ENCODE assay signal across 11 cellular contexts in genomic region chr4:189090174-189090814, GRCh38.
DNase-seq lines count a peak whose midpoint lies in the region; TF ChIP-seq lines count a peak whose summit lies in the region.
"Had no signal": no experiment of that assay in that cellular context is flagged by ENCODE, and none has a peak within 500 bp of the region (broad histone marks: within the 10 kb centered on the region; RNA-seq: fewer than 3 reads in every experiment).

No MANE protein-coding gene starts in this region.

- intact Hi-C loops in dorsolateral prefrontal cortex (cut with DNase I) = no loop called here
- intact Hi-C loops in activated T-helper 1 cell treated with anti-CD3 and anti-CD28 coated beads, Interleukin-12 subunit alpha, Interleukin-12 subunit beta, Interleukin-2, Interleukin-4 antibody, amounts not matched to agents 30 ng/mL and 10 ng/mL and 1 ng/mL, durations not matched to agents 14 hours and 24 hours and 36 hours (cut with micrococcal nuclease) = no loop called here

- no peaks in the 10 kb centered on the region for H3K36me3 Mint-ChIP-seq in glutamatergic neuron (ENCODE audit: unreplicated experiment)
- H3K36me3 Mint-ChIP-seq in activated CD4-positive, alpha-beta T cell treated with anti-CD3 and anti-CD28 coated beads, Interleukin-2, amount 10 ng/mL, durations not matched to agents 7 days and 5 days (ENCODE audit: low read depth) = no peaks in the 10 kb centered on the region
- H3K36me3 Mint-ChIP-seq in activated T-helper 1 cell treated with anti-CD3 and anti-CD28 coated beads, Interleukin-12 subunit alpha, Interleukin-12 subunit beta, Interleukin-2, Interleukin-4 antibody, amounts not matched to agents 30 ng/mL and 10 ng/mL and 1 ng/mL, durations not matched to agents 14 hours and 24 hours and 36 hours (ENCODE audit: low read depth) = no peaks in the 10 kb centered on the region

- POLR2A ChIA-PET in activated CD4-positive, alpha-beta T cell treated with anti-CD3 and anti-CD28 coated beads, Interleukin-2, amount 10 ng/mL, durations not matched to agents 7 days and 5 days (lab: Charles Lee) = no interaction called here

- H3K4me3 Mint-ChIP-seq in glutamatergic neuron (ENCODE audit: unreplicated experiment) = no peak overlapping the region
- no peak overlapping the region for H3K4me3 Mint-ChIP-seq in activated CD4-positive, alpha-beta T cell treated with anti-CD3 and anti-CD28 coated beads, Interleukin-2, amount 10 ng/mL, durations not matched to agents 7 days and 5 days
- no peak overlapping the region for H3K4me3 Mint-ChIP-seq in activated T-helper 1 cell treated with anti-CD3 and anti-CD28 coated beads, Interleukin-12 subunit alpha, Interleukin-12 subunit beta, Interleukin-2, Interleukin-4 antibody, amounts not matched to agents 30 ng/mL and 10 ng/mL and 1 ng/mL, durations not matched to agents 14 hours and 24 hours and 36 hours

- H3K4me3 ChIP-seq in H7 (ENCODE audit: insufficient read depth, low read depth, low read length) = no peak overlapping the region
- no peak overlapping the region for H3K4me3 ChIP-seq in dorsolateral prefrontal cortex
- H3K4me3 ChIP-seq: right atrium auricular region, thoracic aorta had no signal

- no peaks in the 10 kb centered on the region for H3K4me1 Mint-ChIP-seq in glutamatergic neuron (ENCODE audit: low read depth, unreplicated experiment)
- H3K4me1 Mint-ChIP-seq in activated CD4-positive, alpha-beta T cell treated with anti-CD3 and anti-CD28 coated beads, Interleukin-2, amount 10 ng/mL, durations not matched to agents 7 days and 5 days = no peaks in the 10 kb centered on the region
- no peaks in the 10 kb centered on the region for H3K4me1 Mint-ChIP-seq in activated T-helper 1 cell treated with anti-CD3 and anti-CD28 coated beads, Interleukin-12 subunit alpha, Interleukin-12 subunit beta, Interleukin-2, Interleukin-4 antibody, amounts not matched to agents 30 ng/mL and 10 ng/mL and 1 ng/mL, durations not matched to agents 14 hours and 24 hours and 36 hours (ENCODE audit: low read depth)

- TF ChIP-seq CTCF in glutamatergic neuron (IDR thresholded peaks at IDR 0.05; ENCODE audit: partially characterized antibody, unreplicated experiment) (peak; percentile 44), dorsolateral prefrontal cortex (IDR thresholded peaks at IDR 0.05 in 54 of 56, conservative IDR thresholded peaks at IDR 0.05 in 2 of 56; ENCODE audit: low read depth in 1 of 56, partially characterized antibody in 56 of 56) (peak in 23 of 56 donors; percentile 7 to 50 (median 24))

- CTCF ChIA-PET in activated CD4-positive, alpha-beta T cell treated with anti-CD3 and anti-CD28 coated beads, Interleukin-2, amount 10 ng/mL, durations not matched to agents 7 days and 5 days (lab: Charles Lee) = no interaction called here

- no peak overlapping the region for H3K27ac Mint-ChIP-seq in glutamatergic neuron (ENCODE audit: unreplicated experiment)
- no peak overlapping the region for H3K27ac Mint-ChIP-seq in activated CD4-positive, alpha-beta T cell treated with anti-CD3 and anti-CD28 coated beads, Interleukin-2, amount 10 ng/mL, durations not matched to agents 7 days and 5 days
- H3K27ac Mint-ChIP-seq in activated T-helper 1 cell treated with anti-CD3 and anti-CD28 coated beads, Interleukin-12 subunit alpha, Interleukin-12 subunit beta, Interleukin-2, Interleukin-4 antibody, amounts not matched to agents 30 ng/mL and 10 ng/mL and 1 ng/mL, durations not matched to agents 14 hours and 24 hours and 36 hours = no peak overlapping the region

- H3K27ac ChIP-seq in dorsolateral prefrontal cortex = no peak overlapping the region
- H3K27ac ChIP-seq: right atrium auricular region, thoracic aorta had no signal

- no peaks in the 10 kb centered on the region for H3K36me3 ChIP-seq in H7 (replicated peaks; ENCODE audit: control insufficient read depth, insufficient read depth, low read length)
- H3K36me3 ChIP-seq: right atrium auricular region, thoracic aorta had no signal

- DNase-seq in A172 (ENCODE audit: low spot score) = peak; percentile 34
- peak; percentile 69 for DNase-seq in H7
- DNase-seq in RPMI8226 = peak; percentile 42
- DNase-seq in glutamatergic neuron = peak; percentile 22
- no peak for DNase-seq in activated CD4-positive, alpha-beta T cell treated with anti-CD3 and anti-CD28 coated beads, Interleukin-2, amount 10 ng/mL, durations not matched to agents 7 days and 5 days
- no peak for DNase-seq in dorsolateral prefrontal cortex
- DNase-seq in activated T-helper 1 cell treated with anti-CD3 and anti-CD28 coated beads, Interleukin-12 subunit alpha, Interleukin-12 subunit beta, Interleukin-2, Interleukin-4 antibody, amounts not matched to agents 30 ng/mL and 10 ng/mL and 1 ng/mL, durations not matched to agents 14 hours and 24 hours and 36 hours (ENCODE audit: low spot score) = no peak
- no peak for DNase-seq in MV-4-11 (lab: John Stamatoyannopoulos, UW)
- DNase-seq: NCI-H2227 treated with DMSO at 0.1 percent for 48 hours had no signal

- no peaks in the 10 kb centered on the region for H3K9me3 Mint-ChIP-seq in glutamatergic neuron (ENCODE audit: unreplicated experiment)
- peaks cover 11% of the 10 kb centered on the region for H3K9me3 Mint-ChIP-seq in activated CD4-positive, alpha-beta T cell treated with anti-CD3 and anti-CD28 coated beads, Interleukin-2, amount 10 ng/mL, durations not matched to agents 7 days and 5 days
- peaks cover 7% of the 10 kb centered on the region for H3K9me3 Mint-ChIP-seq in activated T-helper 1 cell treated with anti-CD3 and anti-CD28 coated beads, Interleukin-12 subunit alpha, Interleukin-12 subunit beta, Interleukin-2, Interleukin-4 antibody, amounts not matched to agents 30 ng/mL and 10 ng/mL and 1 ng/mL, durations not matched to agents 14 hours and 24 hours and 36 hours

- H3K27me3 ChIP-seq in H7 (ENCODE audit: control insufficient read depth, insufficient read depth, low read length) = no peaks in the 10 kb centered on the region
- H3K27me3 ChIP-seq in dorsolateral prefrontal cortex = no peaks in the 10 kb centered on the region
- H3K27me3 ChIP-seq: right atrium auricular region had no signal

- H3K27me3 Mint-ChIP-seq in glutamatergic neuron (ENCODE audit: unreplicated experiment) = no peaks in the 10 kb centered on the region
- H3K27me3 Mint-ChIP-seq in activated CD4-positive, alpha-beta T cell treated with anti-CD3 and anti-CD28 coated beads, Interleukin-2, amount 10 ng/mL, durations not matched to agents 7 days and 5 days = no peaks in the 10 kb centered on the region
- H3K27me3 Mint-ChIP-seq in activated T-helper 1 cell treated with anti-CD3 and anti-CD28 coated beads, Interleukin-12 subunit alpha, Interleukin-12 subunit beta, Interleukin-2, Interleukin-4 antibody, amounts not matched to agents 30 ng/mL and 10 ng/mL and 1 ng/mL, durations not matched to agents 14 hours and 24 hours and 36 hours (ENCODE audit: insufficient read depth) = no peaks in the 10 kb centered on the region

Comparison
In these comparisons a context has a peak if more than half of its experiments do, and no peak if none do; other contexts are left out.
1. DNase-seq: peak in A172 (single experiment), H7 (single experiment), RPMI8226 (single experiment) and glutamatergic neuron (single experiment); none in activated CD4-positive, alpha-beta T cell treated with anti-CD3 and anti-CD28 coated beads, Interleukin-2, amount 10 ng/mL, durations not matched to agents 7 days and 5 days (single experiment), dorsolateral prefrontal cortex (0 of 10), activated T-helper 1 cell treated with anti-CD3 and anti-CD28 coated beads, Interleukin-12 subunit alpha, Interleukin-12 subunit beta, Interleukin-2, Interleukin-4 antibody, amounts not matched to agents 30 ng/mL and 10 ng/mL and 1 ng/mL, durations not matched to agents 14 hours and 24 hours and 36 hours (single experiment) and MV-4-11 (single experiment).